In the genomic region with DNA sequence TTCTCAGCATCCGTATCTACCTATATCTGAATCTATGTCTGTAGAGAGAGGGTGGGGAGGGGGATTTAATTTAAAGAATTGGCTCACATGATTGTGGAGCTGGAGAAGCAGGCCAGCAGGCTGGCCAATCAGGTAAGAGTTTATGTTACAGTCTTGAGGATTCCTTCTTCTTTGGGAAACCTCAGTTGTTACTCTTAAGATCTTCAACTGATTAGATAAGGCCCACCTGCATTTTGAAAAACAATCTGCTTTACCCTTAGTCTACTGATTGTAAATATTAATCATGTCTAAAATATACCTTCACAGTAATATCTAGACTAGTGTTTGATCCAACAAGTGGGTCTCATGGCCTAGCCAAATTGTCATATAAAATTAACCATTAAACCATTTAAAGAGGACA, we compare ENCODE assay signal across 29 cellular contexts.
"Had no signal": no experiment of that assay in that cellular context is flagged by ENCODE, and none has a peak within 500 bp of the region (broad histone marks: within the 10 kb centered on the region; RNA-seq: fewer than 3 reads in every experiment).

No MANE protein-coding gene starts in this region.

- H3K36me3 ChIP-seq: colonic mucosa, esophagus muscularis mucosa, esophagus squamous epithelium, gastrocnemius medialis, gastroesophageal sphincter, heart left ventricle, heart right ventricle had no signal

- ATAC-seq: effector memory CD8-positive, alpha-beta T cell; esophagus mucosa; foreskin keratinocyte; gastrocnemius medialis; gastroesophageal sphincter; heart left ventricle; heart right ventricle had no signal

- H3K27me3 ChIP-seq: colonic mucosa, esophagus muscularis mucosa, esophagus squamous epithelium, gastrocnemius medialis, gastroesophageal sphincter, heart left ventricle, heart right ventricle had no signal

- H3K4me3 Mint-ChIP-seq: dendritic cell treated with granulocyte-macrophage colony-stimulating factor and Interleukin-4, amounts not matched to agents 40 ng/mL and 50 ng/mL, for 4 days; effector memory CD8-positive, alpha-beta T cell; endodermal cell had no signal

- H3K27ac Mint-ChIP-seq: dendritic cell treated with granulocyte-macrophage colony-stimulating factor and Interleukin-4, amounts not matched to agents 40 ng/mL and 50 ng/mL, for 4 days; effector memory CD8-positive, alpha-beta T cell; endodermal cell had no signal

- DNase-seq: colonic mucosa; cortex of kidney; dermis blood vessel endothelial cell; dorsolateral prefrontal cortex; effector CD4-positive, alpha-beta T cell; effector CD8-positive, alpha-beta T cell; effector memory CD4-positive, alpha-beta T cell; effector memory CD8-positive, alpha-beta T cell; endodermal cell; erythroblast; esophagus squamous epithelium; foreskin fibroblast; foreskin keratinocyte; foreskin melanocyte; gastrocnemius medialis; glutamatergic neuron; head of caudate nucleus; heart left ventricle; heart right ventricle had no signal

- H3K4me1 Mint-ChIP-seq: endodermal cell had no signal

- H3K9me3 ChIP-seq: colonic mucosa, esophagus muscularis mucosa, esophagus squamous epithelium, gastrocnemius medialis, gastroesophageal sphincter had no signal

- H3K4me1 ChIP-seq: colonic mucosa, esophagus muscularis mucosa, esophagus squamous epithelium, foreskin keratinocyte, gastrocnemius medialis, gastroesophageal sphincter, heart left ventricle, heart right ventricle had no signal

- FAIRE-seq: colon, endometrium, endothelial cell of umbilical vein, frontal cortex had no signal

- H3K27ac ChIP-seq: colonic mucosa, coronary artery, dorsolateral prefrontal cortex, epithelial cell of prostate, esophagus muscularis mucosa, esophagus squamous epithelium, foreskin keratinocyte, gastrocnemius medialis, gastroesophageal sphincter, heart left ventricle, heart right ventricle had no signal

- H3K4me3 ChIP-seq: colonic mucosa, coronary artery, dorsolateral prefrontal cortex, esophagus muscularis mucosa, esophagus squamous epithelium, gastrocnemius medialis, gastroesophageal sphincter, heart left ventricle, heart right ventricle had no signal

- H3K27me3 Mint-ChIP-seq: dendritic cell treated with granulocyte-macrophage colony-stimulating factor and Interleukin-4, amounts not matched to agents 40 ng/mL and 50 ng/mL, for 4 days; effector memory CD8-positive, alpha-beta T cell had no signal
